ENCODE assay signal across 18 cellular contexts in genomic region chr16:78639775-78640174, GRCh38.
DNase-seq lines count a peak whose midpoint lies in the region; ATAC-seq and TF ChIP-seq lines count a peak whose summit lies in the region.
"Had no signal": no experiment of that assay in that cellular context is flagged by ENCODE, and none has a peak within 500 bp of the region (broad histone marks: within the 10 kb centered on the region; RNA-seq: fewer than 3 reads in every experiment).

No MANE protein-coding gene starts in this region.

- H3K27me3 ChIP-seq in hepatocyte (peaks cover 13% of the 10 kb centered on the region), PC-3 (ENCODE audit: low read length) (no peaks in the 10 kb centered on the region)
- H3K27me3 ChIP-seq: MG63, tibial artery had no signal

- no peak overlapping the region for H3K4me3 ChIP-seq in hepatocyte
- no peak overlapping the region for H3K4me3 ChIP-seq in PC-3 (ENCODE audit: low read length)
- H3K4me3 ChIP-seq: MG63, tibial artery had no signal

- WGBS in hepatocyte (ENCODE audit: low lambda C conversion rate, missing lambda C conversion rate): 94% methylated on average over 3 of the region's 3 CpGs

- H3K9me3 ChIP-seq in hepatocyte (ENCODE audit: low read depth) (no peaks in the 10 kb centered on the region), PC-3 (ENCODE audit: low read length) (no peaks in the 10 kb centered on the region)
- H3K9me3 ChIP-seq: MG63, tibial artery had no signal

- H3K4me2 ChIP-seq in hepatocyte (no peak overlapping the region), PC-3 (ENCODE audit: low read length) (no peak overlapping the region)

- CTCF ChIA-PET in activated CD4-positive, alpha-beta T cell treated with anti-CD3 and anti-CD28 coated beads for 36 hours (lab: Charles Lee): no interaction called here
- CTCF ChIA-PET in PC-3 (lab: Charles Lee): no interaction called here

- H3K79me2 ChIP-seq in hepatocyte (no peaks in the 10 kb centered on the region), PC-3 (ENCODE audit: low read length) (no peaks in the 10 kb centered on the region)

- no peaks in the 10 kb centered on the region for H3K36me3 Mint-ChIP-seq in activated CD4-positive, alpha-beta T cell treated with anti-CD3 and anti-CD28 coated beads for 36 hours (ENCODE audit: low read depth)
- H3K36me3 Mint-ChIP-seq in activated CD4-positive, alpha-beta T cell treated with anti-CD3 and anti-CD28 coated beads, Interleukin-2, amount 10 ng/mL, durations not matched to agents 24 days and 14 days (ENCODE audit: low read depth): no peaks in the 10 kb centered on the region
- no peaks in the 10 kb centered on the region for H3K36me3 Mint-ChIP-seq in nephron (ENCODE audit: low read depth)
- H3K36me3 Mint-ChIP-seq: activated naive CD8-positive, alpha-beta T cell treated with anti-CD3 and anti-CD28 coated beads, Interleukin-2, amount 10 ng/mL, durations not matched to agents 7 days and 5 days had no signal

- H3K4me1 Mint-ChIP-seq in activated CD4-positive, alpha-beta T cell treated with anti-CD3 and anti-CD28 coated beads for 36 hours: peaks cover 4% of the 10 kb centered on the region
- H3K4me1 Mint-ChIP-seq in activated CD4-positive, alpha-beta T cell treated with anti-CD3 and anti-CD28 coated beads, Interleukin-2, amount 10 ng/mL, durations not matched to agents 24 days and 14 days: peaks cover 4% of the 10 kb centered on the region
- H3K4me1 Mint-ChIP-seq in nephron: peaks cover 32% of the 10 kb centered on the region

- no peak overlapping the region for H2AFZ ChIP-seq in hepatocyte
- no peak overlapping the region for H2AFZ ChIP-seq in PC-3 (ENCODE audit: low read length)

- H3K4me1 ChIP-seq in hepatocyte (ENCODE audit: insufficient read depth) (no peaks in the 10 kb centered on the region), PC-3 (ENCODE audit: insufficient read depth, low read length) (no peaks in the 10 kb centered on the region)
- H3K4me1 ChIP-seq: tibial artery had no signal

- H3F3A ChIP-seq in PC-3 (ENCODE audit: low read length, unreplicated experiment): no peaks in the 10 kb centered on the region

- peak; percentile 70 for ATAC-seq in activated CD4-positive, alpha-beta T cell treated with anti-CD3 and anti-CD28 coated beads for 36 hours
- ATAC-seq in GM19452 (IDR thresholded peaks at IDR 0.05; ENCODE audit: unreplicated experiment): peak; percentile 74
- ATAC-seq in HG03342 (IDR thresholded peaks at IDR 0.05; ENCODE audit: unreplicated experiment): peak; percentile 58
- ATAC-seq in PC-3: no peak
- ATAC-seq: right cardiac atrium had no signal

- TF ChIP-seq CTCF in nephron (IDR thresholded peaks at IDR 0.05; ENCODE audit: unreplicated experiment in 3 of 3) (no peak), hepatocyte (IDR thresholded peaks at IDR 0.05; ENCODE audit: poor library complexity) (no peak), PC-3 (conservative IDR thresholded peaks at IDR 0.05; ENCODE audit: low read depth, low read length) (no peak)

- no peak overlapping the region for H3K27ac ChIP-seq in hepatocyte
- H3K27ac ChIP-seq in PC-3 (ENCODE audit: low read length): no peak overlapping the region
- H3K27ac ChIP-seq: C4-2B, tibial artery had no signal

- POLR2A ChIA-PET in activated CD4-positive, alpha-beta T cell treated with anti-CD3 and anti-CD28 coated beads for 36 hours (lab: Charles Lee): no interaction called here
- POLR2A ChIA-PET in PC-3 (lab: Charles Lee; ENCODE audit: unreplicated experiment): no interaction called here

- peaks cover 2% of the 10 kb centered on the region for H3K27me3 Mint-ChIP-seq in activated CD4-positive, alpha-beta T cell treated with anti-CD3 and anti-CD28 coated beads for 36 hours
- H3K27me3 Mint-ChIP-seq in activated CD4-positive, alpha-beta T cell treated with anti-CD3 and anti-CD28 coated beads, Interleukin-2, amount 10 ng/mL, durations not matched to agents 24 days and 14 days: peaks cover 15% of the 10 kb centered on the region
- peaks cover 64% of the 10 kb centered on the region for H3K27me3 Mint-ChIP-seq in nephron (ENCODE audit: low read depth)

- intact Hi-C loops in activated CD4-positive, alpha-beta T cell treated with anti-CD3 and anti-CD28 coated beads for 36 hours (cut with DNase I, micrococcal nuclease): no loop called here
- intact Hi-C loops in activated CD4-positive, alpha-beta T cell treated with anti-CD3 and anti-CD28 coated beads, Interleukin-2, amount 10 ng/mL, durations not matched to agents 24 days and 14 days (cut with micrococcal nuclease): no loop called here
- intact Hi-C loops in PC-3 (cut with micrococcal nuclease): no loop called here

- peak; percentile 31 for DNase-seq in activated CD4-positive, alpha-beta T cell treated with anti-CD3 and anti-CD28 coated beads for 36 hours
- DNase-seq in activated CD4-positive, alpha-beta T cell treated with anti-CD3 and anti-CD28 coated beads, Interleukin-2, amount 10 ng/mL, durations not matched to agents 24 days and 14 days: no peak
- no peak for DNase-seq in epidermal melanocyte (ENCODE audit: insufficient read length, low spot score)
- DNase-seq in hepatocyte (ENCODE audit: low spot score): no peak
- DNase-seq in PC-3: no peak
- DNase-seq: activated naive CD8-positive, alpha-beta T cell treated with anti-CD3 and anti-CD28 coated beads, Interleukin-2, amount 10 ng/mL, durations not matched to agents 7 days and 5 days; effector CD4-positive, alpha-beta T cell; hippocampal formation; MG63; NCI-H2081; right cardiac atrium; stimulated activated CD4-positive, alpha-beta T cell treated with anti-CD3 and anti-CD28 coated beads, Interleukin-4, amount 100 ng/mL, for 1 hour; T-helper 1 cell; tibial artery had no signal

- H3K9me3 Mint-ChIP-seq in activated CD4-positive, alpha-beta T cell treated with anti-CD3 and anti-CD28 coated beads for 36 hours (ENCODE audit: low read depth): no peaks in the 10 kb centered on the region
- no peaks in the 10 kb centered on the region for H3K9me3 Mint-ChIP-seq in activated CD4-positive, alpha-beta T cell treated with anti-CD3 and anti-CD28 coated beads, Interleukin-2, amount 10 ng/mL, durations not matched to agents 24 days and 14 days
- no peaks in the 10 kb centered on the region for H3K9me3 Mint-ChIP-seq in nephron
- H3K9me3 Mint-ChIP-seq: activated naive CD8-positive, alpha-beta T cell treated with anti-CD3 and anti-CD28 coated beads, Interleukin-2, amount 10 ng/mL, durations not matched to agents 7 days and 5 days had no signal

- H3K27ac Mint-ChIP-seq in activated CD4-positive, alpha-beta T cell treated with anti-CD3 and anti-CD28 coated beads for 36 hours: no peak overlapping the region
- no peak overlapping the region for H3K27ac Mint-ChIP-seq in activated CD4-positive, alpha-beta T cell treated with anti-CD3 and anti-CD28 coated beads, Interleukin-2, amount 10 ng/mL, durations not matched to agents 24 days and 14 days
- peak overlapping the region in 2 of 3 experiments; percentile 31 to 42 for H3K27ac Mint-ChIP-seq in nephron
- H3K27ac Mint-ChIP-seq: activated naive CD8-positive, alpha-beta T cell treated with anti-CD3 and anti-CD28 coated beads, Interleukin-2, amount 10 ng/mL, durations not matched to agents 7 days and 5 days had no signal

- no peaks in the 10 kb centered on the region for H3K36me3 ChIP-seq in hepatocyte (replicated peaks; ENCODE audit: insufficient read depth, low read depth)
- H3K36me3 ChIP-seq in PC-3 (ENCODE audit: low read depth, low read length): no peaks in the 10 kb centered on the region
- H3K36me3 ChIP-seq: MG63, tibial artery had no signal

- H3K9me2 ChIP-seq in hepatocyte (replicated peaks; ENCODE audit: insufficient read depth): no peaks in the 10 kb centered on the region
- no peaks in the 10 kb centered on the region for H3K9me2 ChIP-seq in PC-3 (replicated peaks; ENCODE audit: low read length)

- BruUV-seq in PC-3 (replicated peaks; lab: Mats Ljungman, UMichigan): no TSS peak

- no peak overlapping the region for H3K4me3 Mint-ChIP-seq in activated CD4-positive, alpha-beta T cell treated with anti-CD3 and anti-CD28 coated beads for 36 hours
- H3K4me3 Mint-ChIP-seq in activated CD4-positive, alpha-beta T cell treated with anti-CD3 and anti-CD28 coated beads, Interleukin-2, amount 10 ng/mL, durations not matched to agents 24 days and 14 days: no peak overlapping the region
- H3K4me3 Mint-ChIP-seq in nephron: peak overlapping the region in 1 of 3 experiments; percentile 15
- H3K4me3 Mint-ChIP-seq: activated naive CD8-positive, alpha-beta T cell treated with anti-CD3 and anti-CD28 coated beads, Interleukin-2, amount 10 ng/mL, durations not matched to agents 7 days and 5 days had no signal

- H4K20me1 ChIP-seq in hepatocyte (ENCODE audit: insufficient read depth, poor library complexity, severe bottlenecking): no peaks in the 10 kb centered on the region
- H4K20me1 ChIP-seq in PC-3 (ENCODE audit: low read length): no peaks in the 10 kb centered on the region

- H3K9ac ChIP-seq in PC-3 (ENCODE audit: low read length): no peak overlapping the region

Comparison
In these comparisons a context has a peak if more than half of its experiments do, and no peak if none do; other contexts are left out.
1. H3K27ac Mint-ChIP-seq: peak in nephron (2 of 3); none in activated CD4-positive, alpha-beta T cell treated with anti-CD3 and anti-CD28 coated beads for 36 hours (single experiment) and activated CD4-positive, alpha-beta T cell treated with anti-CD3 and anti-CD28 coated beads, Interleukin-2, amount 10 ng/mL, durations not matched to agents 24 days and 14 days (single experiment).